11 cellular contexts compared by ENCODE assay signal in the genomic region with DNA sequence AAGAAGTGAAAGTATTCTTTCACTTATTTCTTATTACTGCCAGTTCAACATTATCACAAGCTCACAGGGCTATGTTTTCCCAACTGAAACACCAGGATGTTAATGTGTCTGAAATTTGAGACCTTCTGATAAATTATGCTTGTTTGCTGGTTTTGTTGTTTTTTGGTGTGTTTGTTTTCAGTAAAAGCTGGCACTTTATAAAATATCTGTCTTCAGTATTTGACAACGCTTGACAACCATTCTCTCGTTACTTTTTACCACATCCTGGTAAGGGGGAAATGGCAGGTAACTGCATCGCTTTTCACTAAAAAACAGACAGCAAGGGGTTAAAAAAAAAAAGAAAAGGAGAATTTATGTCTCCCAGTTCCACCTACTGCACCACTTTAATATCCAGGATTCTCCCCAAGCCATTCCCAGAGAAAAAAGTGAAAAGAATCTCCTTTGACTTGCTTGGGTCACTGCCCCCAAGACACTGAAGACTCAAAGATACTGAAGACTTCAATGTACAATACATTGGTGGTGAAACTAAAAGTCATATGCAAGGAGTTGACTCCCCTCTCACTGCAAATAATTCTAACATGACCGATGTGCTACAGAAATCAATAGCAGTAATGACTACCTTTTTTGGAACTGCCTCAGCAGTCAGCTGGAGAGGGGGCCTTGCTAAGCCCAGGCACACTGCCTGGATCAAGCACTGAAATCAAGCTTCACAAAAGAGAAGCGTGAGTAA.
A peak's percentile ranks its signal among the peaks of the same experiment; 100 is the strongest.
DNase-seq lines count a peak whose midpoint lies in the region; ATAC-seq, FAIRE-seq and TF ChIP-seq lines count a peak whose summit lies in the region.
"Had no signal": no experiment of that assay in that cellular context is flagged by ENCODE, and none has a peak within 500 bp of the region (broad histone marks: within the 10 kb centered on the region; RNA-seq: fewer than 3 reads in every experiment).

No MANE protein-coding gene starts in this region.

- in situ Hi-C loops in KBM-7 (cut with MboI; ENCODE audit: low pct_unique_long_range_greater_than_20kb, low sequenced_read_pairs) = no loop called here

- no peak; the same call in 1 of the 2 replicates for TF ChIP-seq POLR2A in GM12892 (IDR thresholded peaks at IDR 0.05; ENCODE audit: low read depth, low read length)

- H3K36me3 ChIP-seq in effector memory CD4-positive, alpha-beta T cell (ENCODE audit: control insufficient read depth, insufficient read depth, low read length) = no peaks in the 10 kb centered on the region
- H3K36me3 ChIP-seq: ascending aorta, heart left ventricle, ovary had no signal

- ATAC-seq in GM21423 (IDR thresholded peaks at IDR 0.05; ENCODE audit: unreplicated experiment) = peak; percentile 22
- ATAC-seq in HG03469 (IDR thresholded peaks at IDR 0.05; ENCODE audit: unreplicated experiment) = peak; percentile 24
- ATAC-seq: heart left ventricle had no signal

- H3K27ac ChIP-seq in effector memory CD4-positive, alpha-beta T cell (ENCODE audit: insufficient read depth, low read length, poor library complexity, severe bottlenecking) = peak overlapping the region; percentile 90
- H3K27ac ChIP-seq: ascending aorta, ovary had no signal

- H3K27me3 ChIP-seq in effector memory CD4-positive, alpha-beta T cell (replicated peaks; ENCODE audit: control insufficient read depth, insufficient read depth, low read length, poor library complexity, severe bottlenecking) = no peaks in the 10 kb centered on the region
- H3K27me3 ChIP-seq: ascending aorta, heart left ventricle, ovary had no signal

- peaks cover 75% of the 10 kb centered on the region for H3K4me1 ChIP-seq in effector memory CD4-positive, alpha-beta T cell (ENCODE audit: control insufficient read depth, insufficient read depth, low read length, poor library complexity, severe bottlenecking)

- peak; percentile 83 for FAIRE-seq in GM12892 (lab: Jason Lieb, UNC)
- FAIRE-seq in HTR-8/SVneo (lab: Jason Lieb, UNC) = no peak

- H3K4me3 ChIP-seq in effector memory CD4-positive, alpha-beta T cell (ENCODE audit: insufficient read depth, low read depth, low read length, poor library complexity, severe bottlenecking) = peak overlapping the region; percentile 44
- H3K4me3 ChIP-seq: ascending aorta, ovary had no signal

- H3K9me3 ChIP-seq in effector memory CD4-positive, alpha-beta T cell (ENCODE audit: control insufficient read depth, low read length) = no peaks in the 10 kb centered on the region
- H3K9me3 ChIP-seq: ascending aorta, heart left ventricle, ovary had no signal

- DNase-seq in GM12892 (ENCODE audit: insufficient read length) = no peak
- DNase-seq in effector memory CD4-positive, alpha-beta T cell = no peak
- DNase-seq in cerebellum (ENCODE audit: low spot score) = no peak
- DNase-seq in KBM-7 = no peak
- no peak for DNase-seq in NCI-H2081 (lab: John Stamatoyannopoulos, UW)
- DNase-seq in HTR-8/SVneo (ENCODE audit: insufficient read length, low spot score) = no peak
- DNase-seq: heart left ventricle, ovary had no signal
